In the genomic region with DNA sequence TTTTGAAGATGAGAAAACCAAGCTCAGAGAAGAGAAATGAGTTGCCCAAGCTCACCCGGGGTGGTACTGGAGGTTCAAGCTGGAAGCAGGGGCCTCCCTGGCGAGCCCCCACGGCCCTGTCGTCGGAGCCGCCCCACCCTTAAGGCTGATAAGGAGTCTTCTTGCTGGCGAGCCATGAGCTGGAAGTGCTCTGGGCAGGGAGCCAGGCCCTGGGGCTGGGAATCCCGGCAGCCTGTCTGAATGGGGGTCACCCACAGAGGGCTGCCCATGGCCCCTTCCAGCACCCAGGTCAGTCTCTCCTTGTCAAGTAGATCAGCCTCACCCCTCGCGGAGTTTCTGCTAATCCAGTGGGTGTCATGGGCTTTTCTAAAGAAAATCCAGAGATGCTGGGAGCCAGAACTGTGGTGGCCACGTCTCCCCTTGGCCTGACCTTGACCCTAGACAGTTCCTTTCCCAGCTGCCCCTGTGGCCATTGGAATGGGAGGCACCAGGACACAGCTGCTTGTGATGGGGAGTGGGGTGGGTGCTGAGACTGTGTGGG, we compare ENCODE assay signal across 11 cellular contexts. TPM values are rescaled to one million over a fixed set of nuclear protein-coding genes. Genes with fewer than 3 reads are reported as not detected.
DNase-seq lines count a peak whose midpoint lies in the region; ATAC-seq, FAIRE-seq and TF ChIP-seq lines count a peak whose summit lies in the region.
"Had no signal": no experiment of that assay in that cellular context is flagged by ENCODE, and none has a peak within 500 bp of the region (broad histone marks: within the 10 kb centered on the region; RNA-seq: fewer than 3 reads in every experiment).

No MANE protein-coding gene starts in this region.

- H3K4me2 ChIP-seq in HepG2 (ENCODE audit: low read depth, low read length): no peak overlapping the region; the same call in 1 of the 2 replicates

- 10 to 15% (median 13%) methylated on average over 4 to 11 of the region's 11 CpGs; no CpG with 5 or more reads in 1 of the 4 donors for WGBS in adrenal gland, 4 donors
- 0% methylated on average over 3 of the region's 11 CpGs for WGBS in HepG2 (ENCODE audit: low lambda C conversion rate)

- FAIRE-seq in HepG2 (lab: Jason Lieb, UNC): no peak

- TF ChIP-seq EP300 in HepG2 (IDR thresholded peaks at IDR 0.05; ENCODE audit: low read depth in 2 of 2, low read length in 2 of 2) (no peak), HepG2 (CRISPR knock-in tag; IDR thresholded peaks at IDR 0.05; ENCODE audit: borderline replicate concordance) (no peak)

- no peak for TF ChIP-seq POLR2A in adrenal gland (IDR thresholded peaks at IDR 0.05)
- TF ChIP-seq POLR2A in HepG2 (IDR thresholded peaks at IDR 0.05; ENCODE audit: insufficient read depth in 1 of 2, low read depth in 2 of 2, low read length in 2 of 2): no peak

- TF ChIP-seq CTCF in adrenal gland (IDR thresholded peaks at IDR 0.05) (no peak), HepG2 (CRISPR knock-in tag; IDR thresholded peaks at IDR 0.05) (no peak), RWPE1 (conservative IDR thresholded peaks at IDR 0.05; ENCODE audit: low read depth) (no peak)

- H3K9ac ChIP-seq in HepG2 (ENCODE audit: insufficient read depth, low read depth, low read length): no peak overlapping the region

- peak overlapping the region in 2 of 5 donors; percentile 26 to 51 for H3K27ac ChIP-seq in adrenal gland
- H3K27ac ChIP-seq in HepG2 (ENCODE audit: extremely low read length, insufficient read depth, low read length): no peak overlapping the region
- no peak overlapping the region for H3K27ac ChIP-seq in RWPE1

- in situ Hi-C loops in HepG2 (cut with HindIII; ENCODE audit: extremely low pct_ligation_motif_present, low pct_unique_long_range_greater_than_20kb): loop anchor here (10.0 kb wide), 1 partner anchor 157 kb away; no protein-coding TSS in a partner anchor

- BruUV-seq in HepG2 (replicated peaks; lab: Mats Ljungman, UMichigan): no TSS peak

- H3K79me2 ChIP-seq in HepG2 (ENCODE audit: insufficient read depth, low read length): no peaks in the 10 kb centered on the region

- H3K4me3 ChIP-seq in adrenal gland (no peak overlapping the region), HepG2 (replicated peaks in 1 of 3; ENCODE audit: insufficient read depth in 1 of 3, low read depth in 2 of 3, low read length in 3 of 3) (no peak overlapping the region)

- H3K27me3 ChIP-seq in adrenal gland (no peaks in the 10 kb centered on the region), HepG2 (ENCODE audit: control insufficient read depth in 1 of 2, insufficient read depth in 2 of 2, low read length in 2 of 2) (peaks cover 2 to 39% of the 10 kb centered on the region in 2 experiments; a peak in 4 of 5 replicates)

- POLR2A ChIA-PET in HepG2 (lab: Yijun Ruan, JAX) (interaction anchor here (0.6 kb wide), 1 partner anchor 10 kb away, joined by 3 read pairs; no protein-coding TSS in a partner anchor), RWPE1 (lab: Yijun Ruan, JAX; ENCODE audit: low non-redundant PET) (no interaction called here)

- DNase-seq in Right ventricle myocardium inferior (ENCODE audit: missing footprints) (peak; percentile 81), cardiac septum (ENCODE audit: low spot score) (no peak), adrenal gland (peak; percentile 58 to 80 (median 78)), HepG2 (ENCODE audit: low spot score) (no peak), RWPE1 (ENCODE audit: low spot score) (no peak), AML-193 (lab: John Stamatoyannopoulos, UW) (no peak)
- DNase-seq: activated CD4-positive, CD25-positive, alpha-beta regulatory T cell; NCI-H1694 had no signal

- intact Hi-C loops in Right ventricle myocardium inferior (cut with DNase I) (loop anchor here (5.0 kb wide), 1 partner anchor 85 kb away; no protein-coding TSS in a partner anchor), cardiac septum (cut with DNase I) (loop anchor here (5.0 kb wide), 1 partner anchor 60 kb away; no protein-coding TSS in a partner anchor), adrenal gland (cut with DNase I) (loop anchor here in 1 of 2 donors (5.0 kb wide), 1 partner anchor 85 kb away; no protein-coding TSS in a partner anchor), HepG2 (cut with micrococcal nuclease; ENCODE audit: unreplicated experiment) (no loop called here)

- H4K20me1 ChIP-seq in HepG2 (ENCODE audit: insufficient read depth, low read length): no peaks in the 10 kb centered on the region

- CTCF ChIA-PET in HepG2 (lab: Yijun Ruan, JAX; ENCODE audit: low intra/inter-chr PET ratio, low total read pairs) (no interaction called here), RWPE1 (lab: Yijun Ruan, JAX) (no interaction called here)

- no peak overlapping the region for H2AFZ ChIP-seq in HepG2 (ENCODE audit: low read length)

- no peak for TF ChIP-seq RAD21 in HepG2 (CRISPR knock-in tag; IDR thresholded peaks at IDR 0.05)

- ATAC-seq in Right ventricle myocardium inferior (no peak), HepG2 (no peak), GM18873 (IDR thresholded peaks at IDR 0.05; ENCODE audit: low FRiP score, unreplicated experiment) (no peak), HG02981 (IDR thresholded peaks at IDR 0.05; ENCODE audit: unreplicated experiment) (no peak)

- no peaks in the 10 kb centered on the region for H3K9me3 ChIP-seq in adrenal gland (replicated peaks in 1 of 3)
- H3K9me3 ChIP-seq in HepG2 (ENCODE audit: low read length): no peaks in the 10 kb centered on the region

- H3K36me3 ChIP-seq in adrenal gland (replicated peaks in 1 of 2): no peaks in the 10 kb centered on the region
- no peaks in the 10 kb centered on the region for H3K36me3 ChIP-seq in HepG2 (replicated peaks in 1 of 2; ENCODE audit: control insufficient read depth in 1 of 2, insufficient read depth in 2 of 2, low read length in 2 of 2)

- peaks cover 14 to 22% of the 10 kb centered on the region in 2 donors for H3K4me1 ChIP-seq in adrenal gland (replicated peaks in 1 of 2)
- H3K4me1 ChIP-seq in HepG2 (ENCODE audit: insufficient read depth, low read length): peaks cover 32% of the 10 kb centered on the region

RNA-seq across cellular contexts. Expression of a gene that starts 1.2 kb away (rescaled TPM):
- total RNA-seq in Right ventricle myocardium inferior: 0.16 TPM
- 5.1 TPM for total RNA-seq in cardiac septum
- total RNA-seq in adrenal gland: 1 to 10 TPM in 4 of 8 donors, under 1 TPM in 4; 0.42 to 2.1 (median 0.92) TPM
- polyA plus RNA-seq in adrenal gland: 1 to 10 TPM in 2 of 3 donors, under 1 TPM in 1; 0.59 to 8.6 (median 3.3) TPM
- total RNA-seq in HepG2 (2016; rRNA removed; fragmentation: Illumina TruSeq; extraction: Trizol): 0.04 TPM in 1 of 2 replicates, not detected in the other
- not detected in 2 replicates for total RNA-seq in HepG2 (2016; cell fraction: cytosol; rRNA removed; fragmentation: Illumina TruSeq; extraction: Trizol; ENCODE audit: low read depth)
- 0.04 TPM in 1 of 2 replicates, not detected in the other for total RNA-seq in HepG2 (2016; cell fraction: insoluble cytoplasmic fraction; rRNA removed; fragmentation: Illumina TruSeq; extraction: Trizol)
- total RNA-seq in HepG2 (2016; cell fraction: membrane; rRNA removed; fragmentation: Illumina TruSeq; extraction: Trizol): not detected in 2 replicates
- total RNA-seq in HepG2 (2016; cell fraction: nucleus; rRNA removed; fragmentation: Illumina TruSeq; extraction: Trizol): 0.12 TPM in 1 of 2 replicates, not detected in the other
- 0.50 and 0.84 TPM in 2 replicates for polyA plus RNA-seq in HepG2 (2011; rRNA removed)
- polyA plus RNA-seq in HepG2 (2011; cell fraction: cytosol; rRNA removed): 0.12 and 0.33 TPM in 2 replicates
- 2.2 and 2.3 TPM in 2 replicates for polyA plus RNA-seq in HepG2 (2011; cell fraction: nucleus; rRNA removed)
- polyA plus RNA-seq in HepG2 (2012): 0.20 and 0.44 TPM in 2 replicates
- polyA plus RNA-seq in HepG2 (2016; cell fraction: cytosol; fragmentation: Illumina TruSeq; extraction: Trizol; ENCODE audit: low read depth): not detected in 2 replicates
- not detected in 2 replicates for polyA plus RNA-seq in HepG2 (2016; cell fraction: insoluble cytoplasmic fraction; fragmentation: Illumina TruSeq; extraction: Trizol; ENCODE audit: low read depth)
- polyA plus RNA-seq in HepG2 (2016; cell fraction: membrane; fragmentation: Illumina TruSeq; extraction: Trizol; ENCODE audit: low read depth): not detected in 2 replicates
- 0.15 TPM in 1 of 2 replicates, not detected in the other for polyA plus RNA-seq in HepG2 (2016; cell fraction: nucleus; fragmentation: Illumina TruSeq; extraction: Trizol; ENCODE audit: insufficient read depth, low read depth)
- 0.19 and 0.34 TPM in 2 replicates for polyA minus RNA-seq in HepG2 (2011; rRNA and poly(A)+ RNA removed; ENCODE audit: low replicate concordance)
- polyA minus RNA-seq in HepG2 (2011; cell fraction: cytosol; rRNA and poly(A)+ RNA removed): 0.18 TPM in 1 of 2 replicates, not detected in the other
- 0.39 and 0.62 TPM in 2 replicates for polyA minus RNA-seq in HepG2 (2011; cell fraction: nucleus; rRNA and poly(A)+ RNA removed)
- total RNA-seq: kidney epithelial cell had no signal

RNA-seq across cellular contexts. Expression of a gene that starts 24.6 kb away (rescaled TPM):
- total RNA-seq in Right ventricle myocardium inferior: 3.8 TPM
- 5.2 TPM for total RNA-seq in cardiac septum
- total RNA-seq in adrenal gland: 10 to 100 TPM in 6 of 8 donors, 1 to 10 TPM in 2; 6.0 to 17.9 (median 10.8) TPM
- 10 to 100 TPM in 2 of 3 donors, 1 to 10 TPM in 1; 6.9 to 28.2 (median 10.6) TPM for polyA plus RNA-seq in adrenal gland
- 0.83 and 1.5 TPM in 2 replicates for total RNA-seq in HepG2 (2016; rRNA removed; fragmentation: Illumina TruSeq; extraction: Trizol)
- 0.09 and 0.20 TPM in 2 replicates for total RNA-seq in HepG2 (2016; cell fraction: cytosol; rRNA removed; fragmentation: Illumina TruSeq; extraction: Trizol; ENCODE audit: low read depth)
- total RNA-seq in HepG2 (2016; cell fraction: insoluble cytoplasmic fraction; rRNA removed; fragmentation: Illumina TruSeq; extraction: Trizol): 0.85 and 1.3 TPM in 2 replicates
- total RNA-seq in HepG2 (2016; cell fraction: membrane; rRNA removed; fragmentation: Illumina TruSeq; extraction: Trizol): 0.62 and 0.65 TPM in 2 replicates
- total RNA-seq in HepG2 (2016; cell fraction: nucleus; rRNA removed; fragmentation: Illumina TruSeq; extraction: Trizol): 1.3 and 1.8 TPM in 2 replicates
- polyA plus RNA-seq in HepG2 (2011; rRNA removed): 1.6 and 2.1 TPM in 2 replicates
- 1.1 TPM in 2 replicates for polyA plus RNA-seq in HepG2 (2011; cell fraction: cytosol; rRNA removed)
- 6.4 and 7.0 TPM in 2 replicates for polyA plus RNA-seq in HepG2 (2011; cell fraction: nucleus; rRNA removed)
- 1.1 and 1.4 TPM in 2 replicates for polyA plus RNA-seq in HepG2 (2012)
- polyA plus RNA-seq in HepG2 (2016; cell fraction: cytosol; fragmentation: Illumina TruSeq; extraction: Trizol; ENCODE audit: low read depth): 0.11 and 0.17 TPM in 2 replicates
- polyA plus RNA-seq in HepG2 (2016; cell fraction: insoluble cytoplasmic fraction; fragmentation: Illumina TruSeq; extraction: Trizol; ENCODE audit: low read depth): 0.91 and 0.97 TPM in 2 replicates
- 0.35 and 0.49 TPM in 2 replicates for polyA plus RNA-seq in HepG2 (2016; cell fraction: membrane; fragmentation: Illumina TruSeq; extraction: Trizol; ENCODE audit: low read depth)
- 3.4 and 4.1 TPM in 2 replicates for polyA plus RNA-seq in HepG2 (2016; cell fraction: nucleus; fragmentation: Illumina TruSeq; extraction: Trizol; ENCODE audit: insufficient read depth, low read depth)
- polyA minus RNA-seq in HepG2 (2011; rRNA and poly(A)+ RNA removed; ENCODE audit: low replicate concordance): 2.5 and 40.0 TPM in 2 replicates
- 0.20 and 0.62 TPM in 2 replicates for polyA minus RNA-seq in HepG2 (2011; cell fraction: cytosol; rRNA and poly(A)+ RNA removed)
- polyA minus RNA-seq in HepG2 (2011; cell fraction: nucleus; rRNA and poly(A)+ RNA removed): 1.5 and 2.2 TPM in 2 replicates

RNA-seq across cellular contexts. Expression of a gene that starts 46.8 kb away (rescaled TPM):
- total RNA-seq in Right ventricle myocardium inferior (7.7 TPM), cardiac septum (8.9 TPM), adrenal gland (10 to 100 TPM; 12.1 to 29.1 (median 15.9) TPM), HepG2 (2016; rRNA removed; fragmentation: Illumina TruSeq; extraction: Trizol) (not detected in 2 replicates)
- polyA plus RNA-seq in adrenal gland (10 to 100 TPM in 2 of 3 donors, 1 to 10 TPM in 1; 3.7 to 27.1 (median 26.1) TPM), HepG2 (2011; rRNA removed) (0.07 and 0.10 TPM in 2 replicates)
- not detected in 2 replicates for total RNA-seq in HepG2 (2016; cell fraction: cytosol; rRNA removed; fragmentation: Illumina TruSeq; extraction: Trizol; ENCODE audit: low read depth)
- not detected in 2 replicates for total RNA-seq in HepG2 (2016; cell fraction: insoluble cytoplasmic fraction; rRNA removed; fragmentation: Illumina TruSeq; extraction: Trizol)
- not detected in 2 replicates for total RNA-seq in HepG2 (2016; cell fraction: membrane; rRNA removed; fragmentation: Illumina TruSeq; extraction: Trizol)
- not detected in 2 replicates for total RNA-seq in HepG2 (2016; cell fraction: nucleus; rRNA removed; fragmentation: Illumina TruSeq; extraction: Trizol)
- polyA plus RNA-seq in HepG2 (2011; cell fraction: cytosol; rRNA removed): 0.03 and 0.14 TPM in 2 replicates
- polyA plus RNA-seq in HepG2 (2011; cell fraction: nucleus; rRNA removed): 0.16 and 0.40 TPM in 2 replicates
- polyA plus RNA-seq in HepG2 (2012): 0.15 and 0.25 TPM in 2 replicates
- not detected in 2 replicates for polyA plus RNA-seq in HepG2 (2016; cell fraction: cytosol; fragmentation: Illumina TruSeq; extraction: Trizol; ENCODE audit: low read depth)
- polyA plus RNA-seq in HepG2 (2016; cell fraction: insoluble cytoplasmic fraction; fragmentation: Illumina TruSeq; extraction: Trizol; ENCODE audit: low read depth): not detected in 2 replicates
- polyA plus RNA-seq in HepG2 (2016; cell fraction: membrane; fragmentation: Illumina TruSeq; extraction: Trizol; ENCODE audit: low read depth): not detected in 2 replicates
- not detected in 2 replicates for polyA plus RNA-seq in HepG2 (2016; cell fraction: nucleus; fragmentation: Illumina TruSeq; extraction: Trizol; ENCODE audit: insufficient read depth, low read depth)
- 0.52 and 1.2 TPM in 2 replicates for polyA minus RNA-seq in HepG2 (2011; rRNA and poly(A)+ RNA removed; ENCODE audit: low replicate concordance)
- not detected in 2 replicates for polyA minus RNA-seq in HepG2 (2011; cell fraction: cytosol; rRNA and poly(A)+ RNA removed)
- polyA minus RNA-seq in HepG2 (2011; cell fraction: nucleus; rRNA and poly(A)+ RNA removed): 0.13 TPM in 1 of 2 replicates, not detected in the other

Comparison
In these comparisons a context has a peak if more than half of its experiments do, and no peak if none do; other contexts are left out.
1. DNase-seq: peak in Right ventricle myocardium inferior (single experiment) and adrenal gland (7 of 7); none in cardiac septum (single experiment), HepG2 (single experiment), RWPE1 (single experiment) and AML-193 (0 of 2).